ENCODE assay signal across 2 cellular contexts in genomic region chr4:86891785-86892638, GRCh38.
TF ChIP-seq lines count a peak whose summit lies in the region.

Gene C4orf36 (minus strand): TSS chr4:86892422. CDS start chr4:86891520, 902 bp downstream.

TF ChIP-seq in SK-N-SH treated with all-trans-retinoic acid at 6 μM for 48 hours, 23 proteins besides CTCF, POLR2A, EP300 and RAD21 (continued from another document):
- TF ChIP-seq TSHZ2 (CRISPR knock-in tag; IDR thresholded peaks at IDR 0.05) (peak; percentile 9; the same call in 1 of the 2 replicates), PPARA (CRISPR knock-in tag; IDR thresholded peaks at IDR 0.05; ENCODE audit: borderline replicate concordance) (no peak), ZFP30 (CRISPR knock-in tag; IDR thresholded peaks at IDR 0.05) (no peak)

TF ChIP-seq in K562, 482 proteins besides CTCF, POLR2A, EP300 and RAD21 (continued from another document and continues in another):
- TF ChIP-seq MYNN (IDR thresholded peaks at IDR 0.05) (no peak), MYNN (CRISPR knock-in tag; IDR thresholded peaks at IDR 0.05) (no peak), KAT7 (CRISPR knock-in tag; IDR thresholded peaks at IDR 0.05; ENCODE audit: borderline replicate concordance) (0 out of 2 replicates have a peak, but pooled peaks have one; percentile 50), ZNF77 (CRISPR knock-in tag; IDR thresholded peaks at IDR 0.05) (no peak), ARID3A (IDR thresholded peaks at IDR 0.05; ENCODE audit: borderline replicate concordance, low read depth, low read length) (no peak), ZNF263 (CRISPR knock-in tag; IDR thresholded peaks at IDR 0.05; ENCODE audit: borderline replicate concordance) (no peak), FOXP1 (CRISPR knock-in tag; IDR thresholded peaks at IDR 0.05) (peak; percentile 86), ZNF165 (CRISPR knock-in tag; IDR thresholded peaks at IDR 0.05; ENCODE audit: borderline replicate concordance) (no peak), PTRF (tag; IDR thresholded peaks at IDR 0.05) (no peak), PTBP1 (IDR thresholded peaks at IDR 0.05; ENCODE audit: low read depth, low read length) (no peak), EP400 (IDR thresholded peaks at IDR 0.05) (peak; percentile 35; the same call in 1 of the 2 replicates), ETV1 (tag; conservative IDR thresholded peaks at IDR 0.05; ENCODE audit: low read depth) (no peak), MAZ (CRISPR knock-in tag; conservative IDR thresholded peaks at IDR 0.05 in 1 of 2, IDR thresholded peaks at IDR 0.05 in 1 of 2) (peak in 1 of 2 experiments; percentile 32; a peak in 1 of 4 replicates), PHB2 (IDR thresholded peaks at IDR 0.05; ENCODE audit: low read depth) (no peak), MCM3 (IDR thresholded peaks at IDR 0.05) (no peak), CBX8 (IDR thresholded peaks at IDR 0.05; ENCODE audit: borderline replicate concordance, extremely low read depth, low read depth, low read length, poor library complexity, severe bottlenecking) (no peak), ETS1 (conservative IDR thresholded peaks at IDR 0.05; ENCODE audit: control insufficient read depth, low read depth, low read length) (no peak), USF2 (CRISPR knock-in tag; IDR thresholded peaks at IDR 0.05) (no peak), ZNF407 (IDR thresholded peaks at IDR 0.05; ENCODE audit: low read depth) (no peak), TRIM24 (IDR thresholded peaks at IDR 0.05) (no peak), THAP12 (CRISPR knock-in tag; IDR thresholded peaks at IDR 0.05) (no peak), BACH1 (tag; IDR thresholded peaks at IDR 0.05) (no peak), ZNF696 (CRISPR knock-in tag; conservative IDR thresholded peaks at IDR 0.05) (no peak), ZNF280B (CRISPR knock-in tag; IDR thresholded peaks at IDR 0.05) (no peak), KLF6 (CRISPR knock-in tag; IDR thresholded peaks at IDR 0.05; ENCODE audit: borderline replicate concordance) (no peak), L3MBTL2 (IDR thresholded peaks at IDR 0.05) (peak; percentile 81), SIX5 (IDR thresholded peaks at IDR 0.05; ENCODE audit: borderline replicate concordance in 1 of 2, insufficient read depth in 1 of 2, low read depth in 1 of 2, low read length in 2 of 2) (no peak), NFRKB (IDR thresholded peaks at IDR 0.05; ENCODE audit: low read depth) (no peak), TEAD1 (CRISPR knock-in tag; IDR thresholded peaks at IDR 0.05) (peak in 1 of 2 experiments; percentile 60; a peak in 2 of 4 replicates), MYBL2 (IDR thresholded peaks at IDR 0.05; ENCODE audit: low read depth) (no peak), MYBL2 (CRISPR knock-in tag; IDR thresholded peaks at IDR 0.05; ENCODE audit: borderline replicate concordance) (no peak), ZBTB9 (CRISPR knock-in tag; IDR thresholded peaks at IDR 0.05) (no peak), YBX1 (IDR thresholded peaks at IDR 0.05) (no peak), CREBBP (IDR thresholded peaks at IDR 0.05; ENCODE audit: low read depth, low read length) (no peak), GABPB1 (CRISPR knock-in tag; IDR thresholded peaks at IDR 0.05) (peak; percentile 60; the same call in 1 of the 2 replicates), CBFA2T2 (conservative IDR thresholded peaks at IDR 0.05) (no peak), PRPF4 (IDR thresholded peaks at IDR 0.05; ENCODE audit: insufficient read depth, low read depth, low read length, poor library complexity, severe bottlenecking) (no peak), NBN (IDR thresholded peaks at IDR 0.05; ENCODE audit: low read depth) (no peak), CCAR2 (IDR thresholded peaks at IDR 0.05; ENCODE audit: low read depth, low read length) (no peak), CHD4 (IDR thresholded peaks at IDR 0.05; ENCODE audit: insufficient read depth, insufficient replicate concordance, low read depth, low read length, poor library complexity, severe bottlenecking) (no peak)
